9 cellular contexts compared by ENCODE assay signal in the genomic region with DNA sequence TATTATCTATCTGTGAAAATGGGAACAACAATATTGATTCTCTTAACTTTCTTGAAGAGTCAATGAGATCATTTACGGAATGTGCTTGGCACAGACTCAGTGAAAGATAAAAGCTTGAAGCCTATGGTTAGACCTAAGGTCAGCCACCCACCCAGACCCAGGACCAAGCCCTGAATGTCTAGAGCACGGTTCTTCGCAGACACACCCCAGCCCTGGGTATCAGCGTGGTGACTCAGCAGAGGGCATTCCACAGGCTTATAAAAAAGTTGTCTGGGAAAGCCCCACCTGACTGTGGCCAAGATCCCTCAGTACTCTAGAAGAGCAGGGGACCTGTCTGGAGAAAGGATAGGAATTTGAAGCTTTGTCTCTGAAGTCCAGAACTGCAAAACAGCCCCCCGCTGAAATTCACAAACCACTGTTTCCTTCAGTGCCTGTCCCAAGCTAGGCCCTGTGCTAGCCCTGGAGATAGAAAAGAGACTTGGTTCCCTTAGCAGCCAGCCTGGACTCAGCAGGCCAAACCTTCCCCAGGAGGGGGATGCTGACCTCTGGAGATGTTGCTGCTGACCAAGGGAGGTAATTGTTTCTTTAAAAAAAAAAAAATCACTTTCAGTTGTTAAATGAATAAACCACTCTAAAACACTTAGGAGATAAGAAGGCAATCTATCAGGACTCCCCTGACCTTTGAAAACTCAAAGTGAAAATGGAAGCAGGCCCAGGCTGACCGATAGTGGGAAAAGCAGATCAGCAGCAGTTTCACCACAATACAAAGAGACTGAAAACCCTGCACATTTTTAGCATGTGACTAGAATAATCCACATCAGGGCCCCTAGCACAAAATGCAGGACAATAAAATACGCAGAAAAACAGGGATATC.
DNase-seq lines count a peak whose midpoint lies in the region; ATAC-seq lines count a peak whose summit lies in the region.
"Had no signal": no experiment of that assay in that cellular context is flagged by ENCODE, and none has a peak within 500 bp of the region (broad histone marks: within the 10 kb centered on the region; RNA-seq: fewer than 3 reads in every experiment).

No MANE protein-coding gene starts in this region.

- DNase-seq in ELR (ENCODE audit: low read depth) = peak; percentile 88
- peak; percentile 61 for DNase-seq in activated CD4-positive, alpha-beta memory T cell treated with anti-CD3 and anti-CD28 coated beads, Interleukin-2, amount 10 ng/mL, durations not matched to agents 7 days and 5 days
- DNase-seq in islet precursor cell = peak; percentile 97
- DNase-seq in NCI-H2029 treated with DMSO at 0.1 percent for 48 hours (lab: John Stamatoyannopoulos, UW) = no peak
- DNase-seq in central memory CD4-positive, alpha-beta T cell = no peak
- no peak for DNase-seq in NK-92 (lab: John Stamatoyannopoulos, UW; ENCODE audit: unreplicated experiment)

- ATAC-seq in GM19467 (IDR thresholded peaks at IDR 0.05; ENCODE audit: unreplicated experiment) = peak; percentile 59
- peak; percentile 72 for ATAC-seq in HG03439 (IDR thresholded peaks at IDR 0.05; ENCODE audit: unreplicated experiment)

- CTCF ChIA-PET in activated CD4-positive, alpha-beta memory T cell treated with anti-CD3 and anti-CD28 coated beads, Interleukin-2, amount 10 ng/mL, durations not matched to agents 7 days and 5 days (lab: Charles Lee) = interaction anchor here (2.0 kb wide), 1 partner anchor 70 kb away, joined by 11 read pairs; no protein-coding TSS in a partner anchor

- peak overlapping the region; percentile 53 for H3K27ac Mint-ChIP-seq in activated CD4-positive, alpha-beta memory T cell treated with anti-CD3 and anti-CD28 coated beads, Interleukin-2, amount 10 ng/mL, durations not matched to agents 7 days and 5 days
- H3K27ac Mint-ChIP-seq: memory B cell had no signal

- no peak overlapping the region for H3K4me3 Mint-ChIP-seq in activated CD4-positive, alpha-beta memory T cell treated with anti-CD3 and anti-CD28 coated beads, Interleukin-2, amount 10 ng/mL, durations not matched to agents 7 days and 5 days
- H3K4me3 Mint-ChIP-seq: memory B cell had no signal

- peaks cover 82% of the 10 kb centered on the region for H3K4me1 Mint-ChIP-seq in activated CD4-positive, alpha-beta memory T cell treated with anti-CD3 and anti-CD28 coated beads, Interleukin-2, amount 10 ng/mL, durations not matched to agents 7 days and 5 days

- POLR2A ChIA-PET in activated CD4-positive, alpha-beta memory T cell treated with anti-CD3 and anti-CD28 coated beads, Interleukin-2, amount 10 ng/mL, durations not matched to agents 7 days and 5 days (lab: Charles Lee) = interaction anchor here (1.0 to 2.3 kb wide), 2 partner anchors 10 to 114 kb away, joined by 6 to 14 read pairs; a partner anchor contains a TSS

- peaks cover 3% of the 10 kb centered on the region for H3K27me3 Mint-ChIP-seq in activated CD4-positive, alpha-beta memory T cell treated with anti-CD3 and anti-CD28 coated beads, Interleukin-2, amount 10 ng/mL, durations not matched to agents 7 days and 5 days

- H3K9me3 Mint-ChIP-seq in activated CD4-positive, alpha-beta memory T cell treated with anti-CD3 and anti-CD28 coated beads, Interleukin-2, amount 10 ng/mL, durations not matched to agents 7 days and 5 days = no peaks in the 10 kb centered on the region
- H3K9me3 Mint-ChIP-seq: memory B cell had no signal

- no peaks in the 10 kb centered on the region for H3K36me3 Mint-ChIP-seq in activated CD4-positive, alpha-beta memory T cell treated with anti-CD3 and anti-CD28 coated beads, Interleukin-2, amount 10 ng/mL, durations not matched to agents 7 days and 5 days (ENCODE audit: low read depth)
- H3K36me3 Mint-ChIP-seq: memory B cell had no signal

Comparison
In these comparisons a context has a peak if more than half of its experiments do, and no peak if none do; other contexts are left out.
1. DNase-seq: peak in ELR (single experiment), activated CD4-positive, alpha-beta memory T cell treated with anti-CD3 and anti-CD28 coated beads, Interleukin-2, amount 10 ng/mL, durations not matched to agents 7 days and 5 days (single experiment) and islet precursor cell (single experiment); none in NCI-H2029 treated with DMSO at 0.1 percent for 48 hours (single experiment), central memory CD4-positive, alpha-beta T cell (single experiment) and NK-92 (single experiment).